ENCODE assay signal across 8 cellular contexts in the genomic region with DNA sequence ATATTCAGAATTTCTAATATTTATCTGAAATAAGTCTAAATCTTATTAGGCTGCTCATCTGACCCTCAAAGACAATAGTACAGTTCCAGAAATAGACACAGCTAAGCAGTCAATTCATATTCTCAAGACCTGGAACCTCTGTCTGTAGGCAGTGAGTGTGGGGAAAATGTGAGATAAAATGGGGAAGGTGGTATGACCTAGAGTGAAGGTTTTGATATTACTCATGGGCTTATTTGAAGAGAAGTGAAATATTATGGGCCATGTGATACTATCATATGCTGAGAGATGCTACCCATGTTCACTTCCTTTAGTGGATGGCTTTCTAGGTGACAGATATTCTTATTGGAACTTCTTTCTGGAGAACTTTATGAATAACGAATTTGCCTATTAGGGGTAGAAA. TPM values are rescaled to one million over a fixed set of nuclear protein-coding genes. Genes with fewer than 3 reads are reported as not detected.
DNase-seq lines count a peak whose midpoint lies in the region; ATAC-seq and TF ChIP-seq lines count a peak whose summit lies in the region.

No MANE protein-coding gene starts in this region.

- no peak for TF ChIP-seq POLR2A in uterus (IDR thresholded peaks at IDR 0.05)

- TF ChIP-seq CTCF in ascending aorta (IDR thresholded peaks at IDR 0.05) (no peak), uterus (IDR thresholded peaks at IDR 0.05) (no peak)

- H3K4me1 ChIP-seq in ascending aorta (peaks cover 16 to 54% of the 10 kb centered on the region in 2 donors), uterus (peaks cover 12 to 29% of the 10 kb centered on the region in 2 donors)

- H3K36me3 ChIP-seq in ascending aorta (peaks cover 0 to 2% of the 10 kb centered on the region in 2 donors), uterus (no peaks in the 10 kb centered on the region)

- H3K9me3 ChIP-seq in ascending aorta (no peaks in the 10 kb centered on the region), uterus (no peaks in the 10 kb centered on the region)

- H3K4me3 ChIP-seq in ascending aorta, result no peak overlapping the region
- no peak overlapping the region for H3K4me3 ChIP-seq in uterus

- H3K27ac ChIP-seq in ascending aorta (no peak overlapping the region), uterus (no peak overlapping the region)

- intact Hi-C loops in ascending aorta (cut with DNase I), result no loop called here
- intact Hi-C loops in uterus (cut with DNase I; ENCODE audit: low total_unique reads), result no loop called here

- DNase-seq in stimulated activated CD4-positive, alpha-beta T cell treated with anti-CD3 and anti-CD28 coated beads, Interleukin-4, amount 100 ng/mL, for 24 hours, result peak; percentile 50
- DNase-seq in stimulated activated CD4-positive, alpha-beta T cell treated with anti-CD3 and anti-CD28 coated beads, Interleukin-1b, Interleukin-23, amount 100 ng/mL, for 48 hours, result no peak
- DNase-seq in OCI-M1 (lab: John Stamatoyannopoulos, UW), result peak; percentile 21
- no peak for DNase-seq in ascending aorta (ENCODE audit: low spot score in 2 of 2)
- DNase-seq in anterior cingulate cortex (lab: John Stamatoyannopoulos, UW), result no peak
- no peak for DNase-seq in uterus
- DNase-seq in foreskin melanocyte, result no peak

- ATAC-seq in HG02938 (IDR thresholded peaks at IDR 0.05; ENCODE audit: unreplicated experiment), result peak; percentile 86

- H3K27me3 ChIP-seq in ascending aorta (no peaks in the 10 kb centered on the region), uterus (no peaks in the 10 kb centered on the region)

RNA-seq across cellular contexts. Expression of gene TGFBR2, which starts 33.5 kb away (rescaled TPM):
- 343 TPM for total RNA-seq in ascending aorta
- 100 to 1,000 TPM in 3 of 4 donors, 10 to 100 TPM in 1; 95.3 to 255 (median 211) TPM for total RNA-seq in uterus

Comparison
In these comparisons a context has a peak if more than half of its experiments do, and no peak if none do; other contexts are left out.
1. DNase-seq: peak in stimulated activated CD4-positive, alpha-beta T cell treated with anti-CD3 and anti-CD28 coated beads, Interleukin-4, amount 100 ng/mL, for 24 hours (single experiment) and OCI-M1 (single experiment); none in stimulated activated CD4-positive, alpha-beta T cell treated with anti-CD3 and anti-CD28 coated beads, Interleukin-1b, Interleukin-23, amount 100 ng/mL, for 48 hours (single experiment), ascending aorta (0 of 2), anterior cingulate cortex (0 of 58), uterus (0 of 2) and foreskin melanocyte (single experiment).